Comparison of ENCODE assay signal across 28 cellular contexts in genomic region chr10:112593023-112593422, GRCh38.
"Had no signal": no experiment of that assay in that cellular context is flagged by ENCODE, and none has a peak within 500 bp of the region (broad histone marks: within the 10 kb centered on the region; RNA-seq: fewer than 3 reads in every experiment).

No MANE protein-coding gene starts in this region.

- H3K27me3 ChIP-seq: colonic mucosa, heart right ventricle, left lung, neural progenitor cell, right atrium auricular region, tibial nerve, upper lobe of left lung had no signal

- H3K36me3 ChIP-seq: colonic mucosa, left lung, neural progenitor cell, prostate gland, right atrium auricular region, thoracic aorta, upper lobe of left lung had no signal

- H3K27ac ChIP-seq: colonic mucosa, epithelial cell of prostate, heart right ventricle, left lung, neural progenitor cell, prostate gland, right atrium auricular region, thoracic aorta, tibial nerve, upper lobe of left lung had no signal

- H3K4me1 ChIP-seq: colonic mucosa, heart right ventricle, neural progenitor cell, prostate gland, right atrium auricular region, upper lobe of left lung had no signal

- H3K27ac Mint-ChIP-seq: dendritic cell treated with granulocyte-macrophage colony-stimulating factor and Interleukin-4, amounts not matched to agents 40 ng/mL and 50 ng/mL, for 4 days; endodermal cell; mesothelial cell of epicardium; naive thymus-derived CD4-positive, alpha-beta T cell; nephron; neural progenitor cell; stimulated activated memory B cell treated with anti-CD40 and anti-IgM and Interleukin-4, amounts not matched to agents 10 μg/mL and 1 μg/mL and 100 μg/mL, for 72 hours had no signal

- ATAC-seq: esophagus mucosa; heart right ventricle; left cardiac atrium; left lung; mucosa of descending colon; naive thymus-derived CD4-positive, alpha-beta T cell; sciatic nerve; stimulated activated memory B cell treated with anti-CD40 and anti-IgM and Interleukin-4, amounts not matched to agents 10 μg/mL and 1 μg/mL and 100 μg/mL, for 72 hours; stimulated activated naive CD8-positive, alpha-beta T cell treated with anti-CD3 and anti-CD28 coated beads, Interleukin-15, Interleukin-2, amounts not matched to agents 100 U/mL and 50 U/mL, for 24 hours had no signal

- H3K4me1 Mint-ChIP-seq: naive thymus-derived CD4-positive, alpha-beta T cell; nephron; stimulated activated memory B cell treated with anti-CD40 and anti-IgM and Interleukin-4, amounts not matched to agents 10 μg/mL and 1 μg/mL and 100 μg/mL, for 72 hours had no signal

- H3K9ac ChIP-seq: neural progenitor cell had no signal

- DNase-seq: colonic mucosa; effector CD8-positive, alpha-beta T cell; endodermal cell; foreskin melanocyte; glutamatergic neuron; heart right ventricle; hippocampal formation; left cardiac atrium; left lung; mesenchymal stem cell; mucosa of descending colon; naive thymus-derived CD4-positive, alpha-beta T cell; stimulated activated CD4-positive, alpha-beta T cell treated with anti-CD3 and anti-CD28 coated beads, Interleukin-2, amount 100 ng/mL, for 24 hours; stimulated activated CD4-positive, alpha-beta T cell treated with anti-CD3 and anti-CD28 coated beads, Interleukin-4, amount 100 ng/mL, for 24 hours; stimulated activated naive CD8-positive, alpha-beta T cell treated with anti-CD3 and anti-CD28 coated beads, Interleukin-15, Interleukin-2, amounts not matched to agents 100 U/mL and 50 U/mL, for 24 hours; upper lobe of left lung had no signal

- H3K36me3 Mint-ChIP-seq: neural progenitor cell had no signal

- H3K4me2 ChIP-seq: neural progenitor cell had no signal

- H3K4me3 Mint-ChIP-seq: dendritic cell treated with granulocyte-macrophage colony-stimulating factor and Interleukin-4, amounts not matched to agents 40 ng/mL and 50 ng/mL, for 4 days; endodermal cell; mesothelial cell of epicardium; naive thymus-derived CD4-positive, alpha-beta T cell; nephron; neural progenitor cell; stimulated activated memory B cell treated with anti-CD40 and anti-IgM and Interleukin-4, amounts not matched to agents 10 μg/mL and 1 μg/mL and 100 μg/mL, for 72 hours had no signal

- H2AFZ ChIP-seq: neural progenitor cell had no signal

- H3K4me3 ChIP-seq: colonic mucosa, heart right ventricle, left lung, mucosa of descending colon, neural progenitor cell, prostate gland, right atrium auricular region, thoracic aorta, tibial nerve, upper lobe of left lung had no signal

- H3K27me3 Mint-ChIP-seq: dendritic cell treated with granulocyte-macrophage colony-stimulating factor and Interleukin-4, amounts not matched to agents 40 ng/mL and 50 ng/mL, for 4 days; naive thymus-derived CD4-positive, alpha-beta T cell; stimulated activated memory B cell treated with anti-CD40 and anti-IgM and Interleukin-4, amounts not matched to agents 10 μg/mL and 1 μg/mL and 100 μg/mL, for 72 hours had no signal

- H3K9me3 ChIP-seq: colonic mucosa, left lung, mucosa of descending colon, prostate gland, right atrium auricular region, thoracic aorta, tibial nerve, upper lobe of left lung had no signal

- H3K9me3 Mint-ChIP-seq: dendritic cell treated with granulocyte-macrophage colony-stimulating factor and Interleukin-4, amounts not matched to agents 40 ng/mL and 50 ng/mL, for 4 days; neural progenitor cell; stimulated activated memory B cell treated with anti-CD40 and anti-IgM and Interleukin-4, amounts not matched to agents 10 μg/mL and 1 μg/mL and 100 μg/mL, for 72 hours had no signal
